ENCODE assay signal across 16 cellular contexts in the genomic region with DNA sequence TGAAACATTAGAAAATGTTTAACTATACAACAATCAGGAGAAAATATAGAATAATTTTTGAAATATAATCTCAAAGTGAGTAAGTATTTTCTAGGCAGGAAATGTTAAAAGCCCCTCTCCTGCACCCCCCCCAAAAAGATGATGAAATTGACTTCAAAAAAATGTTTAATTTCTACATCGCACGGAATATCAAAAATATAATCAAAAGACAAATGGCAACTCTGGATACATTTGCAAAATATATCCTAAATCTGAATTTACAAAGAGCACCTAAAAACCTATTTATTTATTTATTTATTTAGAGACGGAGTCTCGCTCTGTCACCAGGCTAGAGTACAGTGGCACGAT. TPM values are rescaled to one million over a fixed set of nuclear protein-coding genes. Genes with fewer than 3 reads are reported as not detected.
DNase-seq lines count a peak whose midpoint lies in the region; ATAC-seq and TF ChIP-seq lines count a peak whose summit lies in the region.
"Had no signal": no experiment of that assay in that cellular context is flagged by ENCODE, and none has a peak within 500 bp of the region (broad histone marks: within the 10 kb centered on the region; RNA-seq: fewer than 3 reads in every experiment).

No MANE protein-coding gene starts in this region.

- H3K56ac ChIP-seq in H9 (ENCODE audit: insufficient read length, low read depth, low read length), result no peak overlapping the region

- no peaks in the 10 kb centered on the region for H3K79me1 ChIP-seq in H9 (ENCODE audit: insufficient read depth, low read depth, low read length, poor library complexity, severe bottlenecking)

- no peak overlapping the region for H3T11ph ChIP-seq in H9 (ENCODE audit: low read length)

- no peaks in the 10 kb centered on the region for H3K9me3 ChIP-seq in H9 (ENCODE audit: control insufficient read depth, low read depth, low read length)
- no peaks in the 10 kb centered on the region for H3K9me3 ChIP-seq in mesodermal cell (ENCODE audit: control insufficient read depth, low read length)
- H3K9me3 ChIP-seq: BE2C had no signal

- H3K4me1 Mint-ChIP-seq in H9, result peaks cover 23 to 31% of the 10 kb centered on the region in 2 experiments

- DNase-seq in H9, result no peak
- DNase-seq in RWPE1 (ENCODE audit: low spot score), result no peak
- no peak for DNase-seq in activated effector memory CD4-positive, alpha-beta T cell treated with Interleukin-2 at 50 U/mL for 16 hours
- no peak for DNase-seq in central memory CD4-positive, alpha-beta T cell
- DNase-seq: BE2C; CD8-positive, alpha-beta T cell; GDM1; NCI-H1417 treated with DMSO at 0.1 percent for 48 hours; SIG-M5; T-helper 17 cell had no signal

- TF ChIP-seq CTCF in H9 (conservative IDR thresholded peaks at IDR 0.05) (no peak), RWPE1 (conservative IDR thresholded peaks at IDR 0.05; ENCODE audit: low read depth) (no peak)

- H3K4me3 ChIP-seq in mesodermal cell (ENCODE audit: extremely low read depth, insufficient read depth, low read length, poor library complexity, severe bottlenecking), result no peak overlapping the region
- H3K4me3 ChIP-seq: GM12878 had no signal

- peaks cover 3% of the 10 kb centered on the region for H3K23me2 ChIP-seq in H9 (ENCODE audit: insufficient read length, low read depth, low read length, poor library complexity, severe bottlenecking)

- no peak overlapping the region for H2BK15ac ChIP-seq in H9 (ENCODE audit: low read depth, low read length)

- H3K27ac ChIP-seq in H9 (ENCODE audit: insufficient read length, low read depth, low read length) (no peak overlapping the region), RWPE1 (peak overlapping the region; percentile 52), mesodermal cell (ENCODE audit: low read depth, low read length, severe bottlenecking) (peak overlapping the region; percentile 16)

- peaks cover 2 to 8% of the 10 kb centered on the region in 2 experiments; a peak in 2 of 5 replicates for H3K9me3 Mint-ChIP-seq in H9
- H3K9me3 Mint-ChIP-seq: CD8-positive, alpha-beta T cell; IgD-negative memory B cell had no signal

- POLR2A ChIA-PET in RWPE1 (lab: Yijun Ruan, JAX; ENCODE audit: low non-redundant PET), result no interaction called here

- no peak overlapping the region for H3K4ac ChIP-seq in H9 (ENCODE audit: low read depth, low read length)

- CTCF ChIA-PET in RWPE1 (lab: Yijun Ruan, JAX), result no interaction called here

- H3K79me2 ChIP-seq in H9 (ENCODE audit: insufficient read depth, low read length), result no peaks in the 10 kb centered on the region

- H4K8ac ChIP-seq in H9 (replicated peaks; ENCODE audit: insufficient read length, low read depth, low read length), result no peak overlapping the region

- no peak overlapping the region for H3K9ac ChIP-seq in H9 (ENCODE audit: extremely low read depth, insufficient read length, low read length)

- no peak overlapping the region for H2AK5ac ChIP-seq in H9 (ENCODE audit: insufficient read length, low read length)

- no peak overlapping the region for H3K23ac ChIP-seq in H9 (ENCODE audit: insufficient read length, low read depth, low read length)

- peak overlapping the region; percentile 63 to 72; a peak in 3 of 5 replicates for H3K4me3 Mint-ChIP-seq in H9

- WGBS in H9 (ENCODE audit: extremely low coverage, insufficient read length, low lambda C conversion rate), result no CpG with 5 or more reads among the region's 5 CpGs
- WGBS in mesodermal cell (ENCODE audit: insufficient coverage in 2 of 2), 2 experiments, result 80 to 93% methylated on average over 1 to 2 of the region's 5 CpGs

- no peak overlapping the region for H3K14ac ChIP-seq in H9 (ENCODE audit: insufficient read depth, low read length)

- no peak overlapping the region for H2AFZ ChIP-seq in H9 (ENCODE audit: low read length)

- H3K18ac ChIP-seq in H9 (ENCODE audit: insufficient read length, low read depth, low read length), result no peak overlapping the region

- peak overlapping the region in 1 of 3 experiments; percentile 68; a peak in 1 of 7 replicates for H3K27ac Mint-ChIP-seq in H9
- H3K27ac Mint-ChIP-seq: CD8-positive, alpha-beta T cell; T-helper 17 cell had no signal

- H4K91ac ChIP-seq in H9 (ENCODE audit: insufficient read length, low read depth, low read length), result no peak overlapping the region

- no peak overlapping the region for H2BK12ac ChIP-seq in H9 (ENCODE audit: insufficient read length, low read depth, low read length)

- H2BK5ac ChIP-seq in H9 (ENCODE audit: insufficient read length, low read length), result no peak overlapping the region

- no peaks in the 10 kb centered on the region for H3K36me3 ChIP-seq in mesodermal cell (ENCODE audit: control insufficient read depth, insufficient read depth, low read length)
- H3K36me3 ChIP-seq: BE2C had no signal

- H3K27me3 Mint-ChIP-seq in H9 (ENCODE audit: low read depth), result peaks cover 7% of the 10 kb centered on the region
- H3K27me3 Mint-ChIP-seq: T-helper 17 cell had no signal

- no peak overlapping the region for H2BK20ac ChIP-seq in H9 (ENCODE audit: low read depth, low read length, poor library complexity, severe bottlenecking)

- H3K4me1 ChIP-seq in H9 (ENCODE audit: insufficient read depth, low read length) (peaks cover 7% of the 10 kb centered on the region; the same call in 1 of the 2 replicates), mesodermal cell (ENCODE audit: control insufficient read depth, insufficient read depth, low read length, poor library complexity, severe bottlenecking) (peaks cover 8% of the 10 kb centered on the region)
- H3K4me1 ChIP-seq: BE2C had no signal

- no peak overlapping the region for H3K4me2 ChIP-seq in H9 (ENCODE audit: insufficient read depth, insufficient read length, low read length)

- ATAC-seq in GM21528 (IDR thresholded peaks at IDR 0.05; ENCODE audit: low FRiP score, unreplicated experiment) (no peak), GM21737 (IDR thresholded peaks at IDR 0.05; ENCODE audit: unreplicated experiment) (no peak)
- ATAC-seq: CD8-positive, alpha-beta T cell; GM12878; T-helper 17 cell had no signal

- no peak overlapping the region for H4K5ac ChIP-seq in H9 (ENCODE audit: insufficient read length, low read depth, low read length)

- H3K27me3 ChIP-seq in H9 (ENCODE audit: insufficient read depth, low read length), result no peaks in the 10 kb centered on the region
- H3K27me3 ChIP-seq: BE2C had no signal

- H2BK120ac ChIP-seq in H9 (ENCODE audit: low read depth, low read length, poor library complexity, severe bottlenecking), result no peak overlapping the region

- no peaks in the 10 kb centered on the region for H4K20me1 ChIP-seq in H9 (ENCODE audit: control insufficient read depth, insufficient read depth, insufficient read length)

- no peaks in the 10 kb centered on the region; a peak in 1 of 7 replicates for H3K36me3 Mint-ChIP-seq in H9 (ENCODE audit: insufficient read depth in 1 of 3, low read depth in 3 of 3)

RNA-seq across cellular contexts. Expression of gene OR4D9, which starts 36.9 kb away (rescaled TPM):
- not detected in 2 replicates for total RNA-seq in H9 (2021)
- not detected for polyA plus RNA-seq in mesodermal cell (2013, experiment 1 of 2)
- not detected for polyA plus RNA-seq in mesodermal cell (2013, experiment 2 of 2)
- total RNA-seq: CD8-positive, alpha-beta T cell; GM12878; HT-29; T-helper 17 cell had no signal
- polyA plus RNA-seq: GM12878, IgD-negative memory B cell had no signal

RNA-seq across cellular contexts. Expression of gene OR4D11, which starts 44.9 kb away (rescaled TPM):
- total RNA-seq in H9 (2021), result not detected in 2 replicates
- polyA plus RNA-seq in mesodermal cell (2013, experiment 1 of 2), result not detected
- not detected for polyA plus RNA-seq in mesodermal cell (2013, experiment 2 of 2)
- total RNA-seq: CD8-positive, alpha-beta T cell; GM12878; HT-29; T-helper 17 cell had no signal
- polyA plus RNA-seq: GM12878, IgD-negative memory B cell had no signal
